ENCODE assay signal across 8 cellular contexts in genomic region chr1:28329395-28330153, GRCh38. TPM values are rescaled to one million over a fixed set of nuclear protein-coding genes. Genes with fewer than 3 reads are reported as not detected.
DNase-seq lines count a peak whose midpoint lies in the region; ATAC-seq and TF ChIP-seq lines count a peak whose summit lies in the region.

No MANE protein-coding gene starts in this region.

- no peak for TF ChIP-seq CTCF in astrocyte of the spinal cord (IDR thresholded peaks at IDR 0.05; ENCODE audit: low read depth, low read length)

- in situ Hi-C loops in astrocyte of the spinal cord (cut with HindIII; ENCODE audit: low sequenced_read_pairs) = no loop called here

- ATAC-seq in left colon = peak; percentile 39
- no peak for ATAC-seq in GM21423 (IDR thresholded peaks at IDR 0.05; ENCODE audit: unreplicated experiment)
- no peak for ATAC-seq in HG03432 (IDR thresholded peaks at IDR 0.05; ENCODE audit: unreplicated experiment)

- intact Hi-C loops in left colon (cut with DNase I, micrococcal nuclease) = loop anchor here in 1 of 2 donors (5.0 kb wide), 1 partner anchor 72 kb away; the partner anchor contains the start of gene SESN2

- peak overlapping the region; percentile 78 for H3K4me3 ChIP-seq in astrocyte of the spinal cord (ENCODE audit: low read depth, low read length)

- peak; percentile 28 for DNase-seq in NK-92 treated with Interleukin-12 subunit alpha and Interleukin-12 subunit beta, amount 100 ng/mL, for 24 hours (lab: John Stamatoyannopoulos, UW)
- no peak for DNase-seq in NK-92 (lab: John Stamatoyannopoulos, UW; ENCODE audit: unreplicated experiment)
- peak; percentile 47 for DNase-seq in RPMI7951 (ENCODE audit: low read depth)
- DNase-seq in astrocyte of the spinal cord (ENCODE audit: low read depth, low spot score) = peak; percentile 20
- DNase-seq in left colon = peak in 1 of 2 donors; percentile 56
- peak; percentile 48 for DNase-seq in stimulated activated CD4-positive, alpha-beta T cell treated with anti-CD3 and anti-CD28 coated beads, Interleukin-4, amount 100 ng/mL, for 24 hours

RNA-seq across cellular contexts. Expression of gene MED18, which starts 0.7 kb away (rescaled TPM):
- 19.2 and 19.8 TPM in 2 replicates for total RNA-seq in RPMI7951 (2014; rRNA removed; shearing (Covaris generic))
- total RNA-seq in left colon = 10 to 100 TPM; 29.1 to 31.6 TPM

RNA-seq across cellular contexts. Expression of gene PHACTR4, which starts 40.0 kb away (rescaled TPM):
- total RNA-seq in RPMI7951 (2014; rRNA removed; shearing (Covaris generic)) = 9.2 and 16.9 TPM in 2 replicates
- 10 to 100 TPM; 46.7 to 61.8 TPM for total RNA-seq in left colon
